ENCODE assay signal across 19 cellular contexts in genomic region chr9:23754551-23754950, GRCh38.
"Had no signal": no experiment of that assay in that cellular context is flagged by ENCODE, and none has a peak within 500 bp of the region (broad histone marks: within the 10 kb centered on the region; RNA-seq: fewer than 3 reads in every experiment).

No MANE protein-coding gene starts in this region.

- H3K27me3 ChIP-seq: left lung, pancreas, stomach had no signal

- H3K9me3 Mint-ChIP-seq: endodermal cell had no signal

- H3K36me3 ChIP-seq: left lung, pancreas, stomach, thoracic aorta, WERI-Rb-1 had no signal

- H3K36me3 Mint-ChIP-seq: naive thymus-derived CD8-positive, alpha-beta T cell had no signal

- H3K4me3 ChIP-seq: left lung, pancreas, stomach, thoracic aorta had no signal

- H3K4me1 Mint-ChIP-seq: naive thymus-derived CD8-positive, alpha-beta T cell had no signal

- H3K27ac ChIP-seq: left lung, pancreas, stomach, thoracic aorta, WERI-Rb-1 had no signal

- H3K27ac Mint-ChIP-seq: activated T-helper 1 cell treated with anti-CD3 and anti-CD28 coated beads, Interleukin-12 subunit alpha, Interleukin-12 subunit beta, Interleukin-2, Interleukin-4 antibody, amounts not matched to agents 30 ng/mL and 10 ng/mL and 1 ng/mL, durations not matched to agents 14 hours and 24 hours and 36 hours; endodermal cell; naive thymus-derived CD8-positive, alpha-beta T cell had no signal

- H3K4me3 Mint-ChIP-seq: activated T-helper 1 cell treated with anti-CD3 and anti-CD28 coated beads, Interleukin-12 subunit alpha, Interleukin-12 subunit beta, Interleukin-2, Interleukin-4 antibody, amounts not matched to agents 30 ng/mL and 10 ng/mL and 1 ng/mL, durations not matched to agents 14 hours and 24 hours and 36 hours; endodermal cell; naive thymus-derived CD8-positive, alpha-beta T cell had no signal

- FAIRE-seq: pancreas had no signal

- H3K27me3 Mint-ChIP-seq: naive thymus-derived CD8-positive, alpha-beta T cell had no signal

- DNase-seq: activated CD4-positive, alpha-beta T cell treated with anti-CD3 and anti-CD28 coated beads for 48 hours; activated CD8-positive, alpha-beta memory T cell treated with anti-CD3 and anti-CD28 coated beads, Interleukin-2, amount 50 U/mL, for 48 hours; activated naive CD4-positive, alpha-beta T cell treated with Interleukin-2 at 50 U/mL for 16 hours; aorta; dermis blood vessel endothelial cell; endodermal cell; erythroblast; islet precursor cell; left lung; naive thymus-derived CD8-positive, alpha-beta T cell; pancreas; stimulated activated CD4-positive, alpha-beta T cell treated with anti-CD3 and anti-CD28 coated beads, Interleukin-12 subunit alpha, Interleukin-12 subunit beta, amount 100 ng/mL, for 4 hours; stimulated activated CD4-positive, alpha-beta T cell treated with anti-CD3 and anti-CD28 coated beads, Interleukin-2, amount 100 ng/mL, for 24 hours; stomach; T-helper 1 cell; T1000; WERI-Rb-1 had no signal

- H3K4me1 ChIP-seq: left lung, pancreas, stomach had no signal

- H3K9me3 ChIP-seq: left lung, pancreas, stomach, thoracic aorta had no signal
